1 cellular context compared by ENCODE assay signal in genomic region chr1:81430955-81431646, GRCh38.
A peak's percentile ranks its signal among the peaks of the same experiment; 100 is the strongest.
TF ChIP-seq lines count a peak whose summit lies in the region.

No MANE protein-coding gene starts in this region.

TF ChIP-seq in GM23338, 12 proteins besides CTCF, POLR2A, EP300 and RAD21 (continued from another document):
- TF ChIP-seq ZNF462 (CRISPR knock-in tag; IDR thresholded peaks at IDR 0.05), result peak; percentile 73
